ENCODE assay signal across 14 cellular contexts in the genomic region with DNA sequence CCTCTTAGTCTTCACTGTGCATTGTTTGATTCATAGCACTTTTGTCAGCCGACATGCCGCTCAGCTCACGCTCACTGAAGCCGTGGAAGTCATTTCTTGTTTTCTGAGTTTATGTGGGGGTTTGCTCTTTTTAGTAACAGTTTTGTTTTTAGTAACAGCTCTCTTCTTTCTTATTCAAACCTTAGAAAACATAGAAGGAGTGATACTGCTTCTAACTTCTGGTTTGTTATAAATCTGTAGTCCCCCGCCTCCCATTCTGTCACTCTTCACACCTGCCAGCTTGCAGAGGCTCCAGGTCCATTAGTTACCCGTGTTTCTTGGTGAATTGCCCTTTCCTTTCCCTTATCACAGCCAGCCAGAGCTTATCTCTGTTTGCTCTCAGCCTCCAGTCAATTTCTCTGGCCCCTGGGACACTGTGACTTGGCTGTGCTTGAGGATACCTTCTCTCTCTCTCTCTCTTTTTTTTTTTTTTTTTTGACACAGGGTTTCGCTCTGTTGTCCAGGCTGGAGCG. TPM values are rescaled to one million over a fixed set of nuclear protein-coding genes. Genes with fewer than 3 reads are reported as not detected.
DNase-seq lines count a peak whose midpoint lies in the region; ATAC-seq and TF ChIP-seq lines count a peak whose summit lies in the region.
"Had no signal": no experiment of that assay in that cellular context is flagged by ENCODE, and none has a peak within 500 bp of the region (broad histone marks: within the 10 kb centered on the region; RNA-seq: fewer than 3 reads in every experiment).

No MANE protein-coding gene starts in this region.

- H3K9me3 Mint-ChIP-seq in T-helper 2 cell treated with Interferon-gamma antibody and Interleukin-4, amounts not matched to agents 5 μg/mL and 100 μg/mL, for 36 hours, result no peaks in the 10 kb centered on the region

- no peaks in the 10 kb centered on the region for H3K9me3 ChIP-seq in testis
- no peaks in the 10 kb centered on the region for H3K9me3 ChIP-seq in uterus

- H3K4me3 Mint-ChIP-seq in T-helper 2 cell treated with Interferon-gamma antibody and Interleukin-4, amounts not matched to agents 5 μg/mL and 100 μg/mL, for 36 hours, result peak overlapping the region; percentile 20

- H3K4me1 Mint-ChIP-seq in T-helper 2 cell treated with Interferon-gamma antibody and Interleukin-4, amounts not matched to agents 5 μg/mL and 100 μg/mL, for 36 hours (ENCODE audit: low read depth), result peaks cover 11% of the 10 kb centered on the region

- peak in 2 of 3 donors; percentile 11 to 19 for DNase-seq in stimulated activated CD4-positive, alpha-beta T cell treated with anti-CD3 and anti-CD28 coated beads, Interleukin-12 subunit alpha, Interleukin-12 subunit beta, amount 100 ng/mL, for 48 hours (ENCODE audit: low read depth in 2 of 3, low spot score in 1 of 3)
- no peak for DNase-seq in stimulated activated CD4-positive, alpha-beta T cell treated with anti-CD3 and anti-CD28 coated beads, Interleukin-12 subunit alpha, Interleukin-12 subunit beta, amount 100 ng/mL, for 4 hours
- DNase-seq in T-helper 2 cell treated with Interferon-gamma antibody and Interleukin-4, amounts not matched to agents 5 μg/mL and 100 μg/mL, for 36 hours (ENCODE audit: low spot score), result peak; percentile 41
- peak; percentile 27 for DNase-seq in testis
- no peak for DNase-seq in NCI-H2171 (lab: John Stamatoyannopoulos, UW)
- DNase-seq in NK-92 (lab: John Stamatoyannopoulos, UW; ENCODE audit: unreplicated experiment), result no peak
- no peak for DNase-seq in uterus
- DNase-seq: activated CD8-positive, alpha-beta memory T cell treated with anti-CD3 and anti-CD28 coated beads for 24 hours; C1 segment of cervical spinal cord; caudate nucleus; mesenchymal stem cell; NCI-H1436 treated with DMSO at 0.1 percent for 48 hours had no signal

- intact Hi-C loops in testis (cut with DNase I; ENCODE audit: low total_unique reads), result no loop called here
- intact Hi-C loops in uterus (cut with DNase I; ENCODE audit: low total_unique reads), result no loop called here

- H3K36me3 ChIP-seq in testis (ENCODE audit: low read depth, missing control alignments) (no peaks in the 10 kb centered on the region), uterus (no peaks in the 10 kb centered on the region)

- WGBS in testis, 2 donors, result 70 to 79% methylated on average over 8 of the region's 8 CpGs

- no peak for TF ChIP-seq POLR2A in testis (IDR thresholded peaks at IDR 0.05)
- no peak for TF ChIP-seq POLR2A in uterus (IDR thresholded peaks at IDR 0.05)

- no peak overlapping the region for H3K4me3 ChIP-seq in testis
- no peak overlapping the region for H3K4me3 ChIP-seq in uterus
- H3K4me3 ChIP-seq: smooth muscle cell had no signal

- no peaks in the 10 kb centered on the region for H3K27me3 Mint-ChIP-seq in T-helper 2 cell treated with Interferon-gamma antibody and Interleukin-4, amounts not matched to agents 5 μg/mL and 100 μg/mL, for 36 hours (ENCODE audit: low read depth)

- H3K27ac ChIP-seq in testis, result no peak overlapping the region
- no peak overlapping the region for H3K27ac ChIP-seq in uterus

- TF ChIP-seq CTCF in testis (IDR thresholded peaks at IDR 0.05), result no peak
- TF ChIP-seq CTCF in uterus (IDR thresholded peaks at IDR 0.05), result no peak

- H3K27ac Mint-ChIP-seq in T-helper 2 cell treated with Interferon-gamma antibody and Interleukin-4, amounts not matched to agents 5 μg/mL and 100 μg/mL, for 36 hours, result no peak overlapping the region

- H3K27me3 ChIP-seq in testis, result no peaks in the 10 kb centered on the region
- H3K27me3 ChIP-seq in uterus, result no peaks in the 10 kb centered on the region

- H3K36me3 Mint-ChIP-seq in T-helper 2 cell treated with Interferon-gamma antibody and Interleukin-4, amounts not matched to agents 5 μg/mL and 100 μg/mL, for 36 hours (ENCODE audit: low read depth), result no peaks in the 10 kb centered on the region

- ATAC-seq in GM21619 (IDR thresholded peaks at IDR 0.05; ENCODE audit: unreplicated experiment), result peak; percentile 71

- no peaks in the 10 kb centered on the region for H3K4me1 ChIP-seq in testis
- H3K4me1 ChIP-seq in uterus, result no peaks in the 10 kb centered on the region

RNA-seq across cellular contexts. Expression of a gene that starts 50.5 kb away (rescaled TPM):
- total RNA-seq in testis (10 to 100 TPM; 33.8 to 73.0 TPM), uterus (1 to 10 TPM in 3 of 4 donors, not detected in 1; 1.0 to 9.4 (median 6.0) TPM)
- polyA plus RNA-seq in testis (ENCODE audit: insufficient read depth, low read depth, low replicate concordance), result 106 TPM

RNA-seq across cellular contexts. Expression of a gene that starts 50.7 kb away (rescaled TPM):
- total RNA-seq in testis (10 to 100 TPM; 17.4 to 25.4 TPM), uterus (10 to 100 TPM in 3 of 4 donors, 1 to 10 TPM in 1; 2.0 to 22.5 (median 13.0) TPM)
- 15.0 TPM for polyA plus RNA-seq in testis (ENCODE audit: insufficient read depth, low read depth, low replicate concordance)

Comparison
In these comparisons a context has a peak if more than half of its experiments do, and no peak if none do; other contexts are left out.
1. DNase-seq: peak in stimulated activated CD4-positive, alpha-beta T cell treated with anti-CD3 and anti-CD28 coated beads, Interleukin-12 subunit alpha, Interleukin-12 subunit beta, amount 100 ng/mL, for 48 hours (2 of 3), T-helper 2 cell treated with Interferon-gamma antibody and Interleukin-4, amounts not matched to agents 5 μg/mL and 100 μg/mL, for 36 hours (single experiment) and testis (single experiment); none in stimulated activated CD4-positive, alpha-beta T cell treated with anti-CD3 and anti-CD28 coated beads, Interleukin-12 subunit alpha, Interleukin-12 subunit beta, amount 100 ng/mL, for 4 hours (single experiment), NCI-H2171 (single experiment), NK-92 (single experiment) and uterus (0 of 2).